8 cellular contexts compared by ENCODE assay signal in genomic region chr1:23344987-23345472, GRCh38. TPM values are rescaled to one million over a fixed set of nuclear protein-coding genes. Genes with fewer than 3 reads are reported as not detected.
DNase-seq lines count a peak whose midpoint lies in the region; ATAC-seq, FAIRE-seq and TF ChIP-seq lines count a peak whose summit lies in the region.

No MANE protein-coding gene starts in this region.

- peak overlapping the region; percentile 20 for H2AK9ac ChIP-seq in IMR-90 (replicated peaks; ENCODE audit: low read depth, low read length, poor library complexity)

- dilution Hi-C loops in IMR-90 (cut with HindIII; ENCODE audit: low sequenced_read_pairs, unreplicated experiment), result no loop called here

- H3K4me3 ChIP-seq in IMR-90 (ENCODE audit: insufficient read depth, low read depth, low read length) (peak overlapping the region; percentile 54), astrocyte (ENCODE audit: insufficient read depth, low read depth, low read length) (peak overlapping the region; percentile 72), HepG2 (replicated peaks in 1 of 3; ENCODE audit: insufficient read depth in 1 of 3, low read depth in 2 of 3, low read length in 3 of 3) (peak overlapping the region; percentile 63 to 74 (median 67); a peak in 5 of 6 replicates), transverse colon (peak overlapping the region; percentile 31 to 93 (median 92))

- no peaks in the 10 kb centered on the region for H3K27me3 Mint-ChIP-seq in astrocyte (ENCODE audit: low read depth, unreplicated experiment)

- peak overlapping the region; percentile 93 for H4K91ac ChIP-seq in IMR-90 (ENCODE audit: insufficient read depth, low read depth, low read length)

- H2AFZ ChIP-seq in IMR-90 (replicated peaks; ENCODE audit: low read length, poor library complexity) (peak overlapping the region; percentile 88), astrocyte (ENCODE audit: low read depth, low read length) (peak overlapping the region; percentile 82), HepG2 (ENCODE audit: low read length) (peak overlapping the region; percentile 74)

- FAIRE-seq in astrocyte (lab: Jason Lieb, UNC) (no peak), HepG2 (lab: Jason Lieb, UNC) (no peak)

- peaks cover 12% of the 10 kb centered on the region for H3K4me1 Mint-ChIP-seq in astrocyte (ENCODE audit: low read depth, unreplicated experiment)

- 50% methylated on average over 1 of the region's 8 CpGs; no CpG with 5 or more reads in 1 of the 2 experiments for WGBS in IMR-90 (ENCODE audit: extremely low coverage in 2 of 2, insufficient read length in 1 of 2), 2 experiments
- 57% methylated on average over 8 of the region's 8 CpGs for WGBS in HepG2 (ENCODE audit: low lambda C conversion rate)
- WGBS in transverse colon (ENCODE audit: low coverage in 1 of 2), 2 donors, result 32 to 40% methylated on average over 2 to 8 of the region's 8 CpGs

- H3K27me3 ChIP-seq in IMR-90 (ENCODE audit: control insufficient read depth, insufficient read depth, low read length) (no peaks in the 10 kb centered on the region), astrocyte (ENCODE audit: insufficient read depth, low read length) (no peaks in the 10 kb centered on the region), HepG2 (ENCODE audit: control insufficient read depth in 1 of 2, insufficient read depth in 2 of 2, low read length in 2 of 2) (no peaks in the 10 kb centered on the region; a peak in 2 of 5 replicates), transverse colon (no peaks in the 10 kb centered on the region)

- peak overlapping the region; percentile 98 for H3K27ac Mint-ChIP-seq in astrocyte (ENCODE audit: unreplicated experiment)

- H3K9me1 ChIP-seq in IMR-90 (ENCODE audit: insufficient read depth, low read length), result no peaks in the 10 kb centered on the region

- no peaks in the 10 kb centered on the region for H3K9me3 ChIP-seq in IMR-90 (ENCODE audit: control insufficient read depth, insufficient read depth, low read length)
- no peaks in the 10 kb centered on the region for H3K9me3 ChIP-seq in astrocyte (ENCODE audit: insufficient read depth, low read depth, low read length)
- no peaks in the 10 kb centered on the region for H3K9me3 ChIP-seq in HepG2 (ENCODE audit: low read length)
- H3K9me3 ChIP-seq in transverse colon, result no peaks in the 10 kb centered on the region

- peak; percentile 45 for DNase-seq in CMK (ENCODE audit: low read depth)
- no peak for DNase-seq in IMR-90
- DNase-seq in astrocyte (ENCODE audit: low read depth), result no peak
- no peak for DNase-seq in HepG2 (ENCODE audit: low spot score)
- no peak for DNase-seq in transverse colon
- no peak for DNase-seq in NCI-H1105 treated with DMSO at 0.1 percent for 48 hours (lab: John Stamatoyannopoulos, UW)
- DNase-seq in activated CD8-positive, alpha-beta memory T cell treated with anti-CD3 and anti-CD28 coated beads, Interleukin-2, amount 50 U/mL, for 48 hours, result no peak

- H3K56ac ChIP-seq in IMR-90 (ENCODE audit: extremely low read depth, insufficient read depth, low read length), result peak overlapping the region; percentile 97

- peaks cover 2% of the 10 kb centered on the region for H3K36me3 Mint-ChIP-seq in astrocyte (ENCODE audit: low read depth, unreplicated experiment)

- H3K9ac ChIP-seq in IMR-90 (ENCODE audit: low read depth, low read length) (peak overlapping the region; percentile 98), astrocyte (ENCODE audit: low read length) (peak overlapping the region; percentile 92), HepG2 (ENCODE audit: insufficient read depth, low read depth, low read length) (peak overlapping the region; percentile 93)

- in situ Hi-C loops in IMR-90 (cut with MboI; ENCODE audit: low sequenced_read_pairs), result no loop called here
- in situ Hi-C loops in HepG2 (cut with HindIII; ENCODE audit: extremely low pct_ligation_motif_present, low pct_unique_long_range_greater_than_20kb), result loop anchor here (10.0 kb wide), 1 partner anchor 190 kb away; the partner anchor contains the start of gene E2F2
- in situ Hi-C loops in transverse colon (cut with MboI; ENCODE audit: low pct_ligation_motif_present in 1 of 4, low pct_unique_long_range_greater_than_20kb in 1 of 4, low sequenced_read_pairs in 3 of 4), result no loop called here

- peak overlapping the region; percentile 82 to 96 for H4K8ac ChIP-seq in IMR-90 (ENCODE audit: low read depth in 2 of 2, low read length in 2 of 2)

- peak overlapping the region; percentile 45; the same call in 2 of the 3 replicates for H2BK15ac ChIP-seq in IMR-90 (ENCODE audit: low read depth, low read length)

- peak overlapping the region; percentile 82 for H2AK5ac ChIP-seq in IMR-90 (ENCODE audit: low read depth, low read length)

- H3K27ac ChIP-seq in IMR-90 (ENCODE audit: insufficient read depth, low read length) (peak overlapping the region; percentile 95), astrocyte (ENCODE audit: low read depth, low read length) (peak overlapping the region; percentile 95), HepG2 (ENCODE audit: extremely low read length, insufficient read depth, low read length) (peak overlapping the region; percentile 94), transverse colon (peak overlapping the region; percentile 95 to 99 (median 98))

- peak overlapping the region; percentile 89 for H4K5ac ChIP-seq in IMR-90 (ENCODE audit: low read depth, low read length)

- TF ChIP-seq POLR2A in IMR-90 (IDR thresholded peaks at IDR 0.05; ENCODE audit: low read depth, low read length) (no peak), HepG2 (IDR thresholded peaks at IDR 0.05; ENCODE audit: insufficient read depth in 1 of 2, low read depth in 2 of 2, low read length in 2 of 2) (no peak), transverse colon (IDR thresholded peaks at IDR 0.05) (no peak)

- H3K36me3 ChIP-seq in IMR-90 (ENCODE audit: control insufficient read depth, insufficient read depth, low read length), result no peaks in the 10 kb centered on the region
- H3K36me3 ChIP-seq in astrocyte (ENCODE audit: insufficient read depth, low read length), result no peaks in the 10 kb centered on the region
- H3K36me3 ChIP-seq in HepG2 (replicated peaks in 1 of 2; ENCODE audit: control insufficient read depth in 1 of 2, insufficient read depth in 2 of 2, low read length in 2 of 2), result no peaks in the 10 kb centered on the region
- no peaks in the 10 kb centered on the region for H3K36me3 ChIP-seq in transverse colon

- H3K4me3 Mint-ChIP-seq in astrocyte (ENCODE audit: unreplicated experiment), result peak overlapping the region; percentile 91

- peak overlapping the region; percentile 90 for H2BK5ac ChIP-seq in IMR-90 (ENCODE audit: low read depth, low read length, poor library complexity, severe bottlenecking)

- peak overlapping the region; percentile 84 for H3K4me2 ChIP-seq in IMR-90 (ENCODE audit: low read depth, low read length)
- peak overlapping the region; percentile 93 for H3K4me2 ChIP-seq in astrocyte (ENCODE audit: low read length)
- peak overlapping the region; percentile 93 for H3K4me2 ChIP-seq in HepG2 (ENCODE audit: low read depth, low read length)

- BruUV-seq in IMR-90 (replicated peaks; lab: Mats Ljungman, UMichigan), result no TSS peak
- TSS peak; percentile 96 for BruUV-seq in HepG2 (replicated peaks; lab: Mats Ljungman, UMichigan)

- H2BK20ac ChIP-seq in IMR-90 (ENCODE audit: low read depth, low read length), result peak overlapping the region; percentile 8; the same call in 1 of the 2 replicates

- no peak for TF ChIP-seq CTCF in IMR-90 (conservative IDR thresholded peaks at IDR 0.05; ENCODE audit: low read depth, low read length)
- no peak for TF ChIP-seq CTCF in astrocyte (IDR thresholded peaks at IDR 0.05; ENCODE audit: insufficient read depth, low read depth, low read length)
- no peak for TF ChIP-seq CTCF in HepG2 (CRISPR knock-in tag; IDR thresholded peaks at IDR 0.05)
- no peak for TF ChIP-seq CTCF in transverse colon (IDR thresholded peaks at IDR 0.05)

- TF ChIP-seq EP300 in HepG2 (IDR thresholded peaks at IDR 0.05; ENCODE audit: low read depth in 2 of 2, low read length in 2 of 2) (no peak), HepG2 (CRISPR knock-in tag; IDR thresholded peaks at IDR 0.05; ENCODE audit: borderline replicate concordance) (no peak; the same call in 1 of the 2 replicates), transverse colon (IDR thresholded peaks at IDR 0.05; ENCODE audit: low read depth) (no peak)

- POLR2A ChIA-PET in IMR-90 (lab: Charles Lee; ENCODE audit: unreplicated experiment) (no interaction called here), HepG2 (lab: Yijun Ruan, JAX) (interaction anchor here (0.8 to 3.6 kb wide), 18 partner anchors 9 to 184 kb away, joined by 3 to 130 read pairs (median 5); partner anchors contain the start of genes ASAP3, TCEA3 and ZNF436)

- H3K4me1 ChIP-seq in IMR-90 (ENCODE audit: control insufficient read depth, insufficient read depth, low read length) (peaks cover 2% of the 10 kb centered on the region; the same call in 1 of the 2 replicates), astrocyte (ENCODE audit: insufficient read depth, low read length) (peaks cover 20% of the 10 kb centered on the region), HepG2 (ENCODE audit: insufficient read depth, low read length) (peaks cover 24% of the 10 kb centered on the region), transverse colon (peaks cover 26 to 39% (median 33%) of the 10 kb centered on the region in 4 donors)

- H2BK120ac ChIP-seq in IMR-90 (ENCODE audit: low read depth, low read length), result peak overlapping the region; percentile 64

- peak overlapping the region; percentile 94 for H3K18ac ChIP-seq in IMR-90 (ENCODE audit: low read depth, low read length)

- H3K79me2 ChIP-seq in astrocyte (ENCODE audit: insufficient read depth, low read length) (peaks cover 38% of the 10 kb centered on the region), HepG2 (ENCODE audit: insufficient read depth, low read length) (peaks cover 38% of the 10 kb centered on the region)

- peak overlapping the region; percentile 71 for H3K23ac ChIP-seq in IMR-90 (ENCODE audit: low read depth, low read length)

- H3K14ac ChIP-seq in IMR-90 (replicated peaks; ENCODE audit: low read depth, low read length), result peak overlapping the region; percentile 81

- no peaks in the 10 kb centered on the region for H3K79me1 ChIP-seq in IMR-90 (ENCODE audit: low read depth in 1 of 2, low read length in 2 of 2)

- peak overlapping the region; percentile 95 for H3K4ac ChIP-seq in IMR-90 (ENCODE audit: low read depth, low read length)

- H4K20me1 ChIP-seq in IMR-90 (ENCODE audit: insufficient read depth, low read length) (peaks cover 32% of the 10 kb centered on the region), astrocyte (ENCODE audit: insufficient read depth, low read length) (peaks cover 31% of the 10 kb centered on the region), HepG2 (ENCODE audit: insufficient read depth, low read length) (peaks cover 35% of the 10 kb centered on the region)

- TF ChIP-seq RAD21 in IMR-90 (IDR thresholded peaks at IDR 0.05; ENCODE audit: low read length), result no peak
- no peak for TF ChIP-seq RAD21 in HepG2 (CRISPR knock-in tag; IDR thresholded peaks at IDR 0.05)

- H3K9me3 Mint-ChIP-seq in astrocyte (ENCODE audit: unreplicated experiment), result no peaks in the 10 kb centered on the region

- intact Hi-C loops in IMR-90 (cut with micrococcal nuclease) (loop anchor here (1.0 to 5.0 kb wide), 4 partner anchors 23 to 187 kb away; partner anchors contain the start of genes ASAP3 and E2F2), HepG2 (cut with micrococcal nuclease; ENCODE audit: unreplicated experiment) (loop anchor here (2.0 kb wide), 1 partner anchor 24 kb away; the partner anchor contains the start of gene ZNF436), transverse colon (cut with DNase I; ENCODE audit: low total_unique reads) (no loop called here)

- ATAC-seq in IMR-90 (ENCODE audit: low read depth) (no peak), HepG2 (no peak; the same call in 2 of the 3 replicates), HG02642 (IDR thresholded peaks at IDR 0.05; ENCODE audit: poor library complexity, unreplicated experiment) (no peak)

- CTCF ChIA-PET in IMR-90 (lab: Yijun Ruan, JAX), result interaction anchor here (0.9 to 1.6 kb wide), 2 partner anchors 9 to 59 kb away, joined by 6 read pairs; no protein-coding TSS in a partner anchor
- CTCF ChIA-PET in HepG2 (lab: Yijun Ruan, JAX; ENCODE audit: low intra/inter-chr PET ratio, low total read pairs), result no interaction called here

RNA-seq across cellular contexts. Expression of gene HNRNPR, which starts 0.9 kb away (rescaled TPM):
- total RNA-seq in IMR-90 (2012; rRNA removed) (99.7 and 152 TPM in 2 replicates), astrocyte (109 and 113 TPM in 2 replicates), HepG2 (2016; rRNA removed; fragmentation: Illumina TruSeq; extraction: Trizol) (216 and 303 TPM in 2 replicates), transverse colon (100 to 1,000 TPM in 1 of 4 donors, 10 to 100 TPM in 3; 13.5 to 120 (median 60.8) TPM)
- polyA plus RNA-seq in IMR-90 (2012; rRNA removed) (107 and 111 TPM in 2 replicates), HepG2 (2011; rRNA removed) (93.6 and 133 TPM in 2 replicates)
- 30.2 and 57.0 TPM in 2 replicates for polyA plus RNA-seq in IMR-90 (2012; cell fraction: cytosol; rRNA removed)
- 14.3 and 62.0 TPM in 2 replicates for polyA plus RNA-seq in IMR-90 (2012; cell fraction: nucleus; rRNA removed; ENCODE audit: low replicate concordance)
- total RNA-seq in HepG2 (2016; cell fraction: cytosol; rRNA removed; fragmentation: Illumina TruSeq; extraction: Trizol; ENCODE audit: low read depth), result 17.8 and 18.7 TPM in 2 replicates
- 220 and 303 TPM in 2 replicates for total RNA-seq in HepG2 (2016; cell fraction: insoluble cytoplasmic fraction; rRNA removed; fragmentation: Illumina TruSeq; extraction: Trizol)
- total RNA-seq in HepG2 (2016; cell fraction: membrane; rRNA removed; fragmentation: Illumina TruSeq; extraction: Trizol), result 54.4 and 60.8 TPM in 2 replicates
- 120 and 127 TPM in 2 replicates for total RNA-seq in HepG2 (2016; cell fraction: nucleus; rRNA removed; fragmentation: Illumina TruSeq; extraction: Trizol)
- polyA plus RNA-seq in HepG2 (2011; cell fraction: cytosol; rRNA removed), result 55.9 and 84.1 TPM in 2 replicates
- 20.7 and 25.3 TPM in 2 replicates for polyA plus RNA-seq in HepG2 (2011; cell fraction: nucleus; rRNA removed)
- polyA plus RNA-seq in HepG2 (2012), result 82.4 and 94.8 TPM in 2 replicates
- polyA plus RNA-seq in HepG2 (2016; cell fraction: cytosol; fragmentation: Illumina TruSeq; extraction: Trizol; ENCODE audit: low read depth), result 13.1 and 13.2 TPM in 2 replicates
- 325 and 342 TPM in 2 replicates for polyA plus RNA-seq in HepG2 (2016; cell fraction: insoluble cytoplasmic fraction; fragmentation: Illumina TruSeq; extraction: Trizol; ENCODE audit: low read depth)
- 41.5 and 41.9 TPM in 2 replicates for polyA plus RNA-seq in HepG2 (2016; cell fraction: membrane; fragmentation: Illumina TruSeq; extraction: Trizol; ENCODE audit: low read depth)
- polyA plus RNA-seq in HepG2 (2016; cell fraction: nucleus; fragmentation: Illumina TruSeq; extraction: Trizol; ENCODE audit: insufficient read depth, low read depth), result 149 and 155 TPM in 2 replicates
- polyA minus RNA-seq in HepG2 (2011; rRNA and poly(A)+ RNA removed; ENCODE audit: low replicate concordance), result 55.1 and 153 TPM in 2 replicates
- polyA minus RNA-seq in HepG2 (2011; cell fraction: cytosol; rRNA and poly(A)+ RNA removed), result 59.6 and 62.2 TPM in 2 replicates
- 145 and 152 TPM in 2 replicates for polyA minus RNA-seq in HepG2 (2011; cell fraction: nucleus; rRNA and poly(A)+ RNA removed)

RNA-seq across cellular contexts. Expression of gene ZNF436, which starts 24.6 kb away (rescaled TPM):
- total RNA-seq in IMR-90 (2012; rRNA removed) (14.3 and 15.8 TPM in 2 replicates), astrocyte (12.2 and 13.0 TPM in 2 replicates), HepG2 (2016; rRNA removed; fragmentation: Illumina TruSeq; extraction: Trizol) (9.9 and 12.6 TPM in 2 replicates), transverse colon (100 to 1,000 TPM in 1 of 4 donors, 10 to 100 TPM in 3; 12.5 to 125 (median 12.9) TPM)
- polyA plus RNA-seq in IMR-90 (2012; rRNA removed) (3.7 and 5.3 TPM in 2 replicates), HepG2 (2011; rRNA removed) (4.3 TPM in 2 replicates)
- 1.0 and 1.7 TPM in 2 replicates for polyA plus RNA-seq in IMR-90 (2012; cell fraction: cytosol; rRNA removed)
- 1.1 and 6.8 TPM in 2 replicates for polyA plus RNA-seq in IMR-90 (2012; cell fraction: nucleus; rRNA removed; ENCODE audit: low replicate concordance)
- 1.2 and 1.3 TPM in 2 replicates for total RNA-seq in HepG2 (2016; cell fraction: cytosol; rRNA removed; fragmentation: Illumina TruSeq; extraction: Trizol; ENCODE audit: low read depth)
- 9.5 and 13.9 TPM in 2 replicates for total RNA-seq in HepG2 (2016; cell fraction: insoluble cytoplasmic fraction; rRNA removed; fragmentation: Illumina TruSeq; extraction: Trizol)
- total RNA-seq in HepG2 (2016; cell fraction: membrane; rRNA removed; fragmentation: Illumina TruSeq; extraction: Trizol), result 4.7 and 6.1 TPM in 2 replicates
- 7.1 and 8.3 TPM in 2 replicates for total RNA-seq in HepG2 (2016; cell fraction: nucleus; rRNA removed; fragmentation: Illumina TruSeq; extraction: Trizol)
- polyA plus RNA-seq in HepG2 (2011; cell fraction: cytosol; rRNA removed), result 2.0 and 3.3 TPM in 2 replicates
- polyA plus RNA-seq in HepG2 (2011; cell fraction: nucleus; rRNA removed), result 7.0 and 8.6 TPM in 2 replicates
- 3.6 and 3.9 TPM in 2 replicates for polyA plus RNA-seq in HepG2 (2012)
- polyA plus RNA-seq in HepG2 (2016; cell fraction: cytosol; fragmentation: Illumina TruSeq; extraction: Trizol; ENCODE audit: low read depth), result 0.23 and 0.35 TPM in 2 replicates
- polyA plus RNA-seq in HepG2 (2016; cell fraction: insoluble cytoplasmic fraction; fragmentation: Illumina TruSeq; extraction: Trizol; ENCODE audit: low read depth), result 7.1 and 7.4 TPM in 2 replicates
- 1.3 and 1.4 TPM in 2 replicates for polyA plus RNA-seq in HepG2 (2016; cell fraction: membrane; fragmentation: Illumina TruSeq; extraction: Trizol; ENCODE audit: low read depth)
- 10.5 and 11.6 TPM in 2 replicates for polyA plus RNA-seq in HepG2 (2016; cell fraction: nucleus; fragmentation: Illumina TruSeq; extraction: Trizol; ENCODE audit: insufficient read depth, low read depth)
- polyA minus RNA-seq in HepG2 (2011; rRNA and poly(A)+ RNA removed; ENCODE audit: low replicate concordance), result 6.0 and 6.3 TPM in 2 replicates
- polyA minus RNA-seq in HepG2 (2011; cell fraction: cytosol; rRNA and poly(A)+ RNA removed), result 4.3 and 6.0 TPM in 2 replicates
- polyA minus RNA-seq in HepG2 (2011; cell fraction: nucleus; rRNA and poly(A)+ RNA removed), result 6.8 and 11.7 TPM in 2 replicates
